Comparison of ENCODE assay signal across 20 cellular contexts in the genomic region with DNA sequence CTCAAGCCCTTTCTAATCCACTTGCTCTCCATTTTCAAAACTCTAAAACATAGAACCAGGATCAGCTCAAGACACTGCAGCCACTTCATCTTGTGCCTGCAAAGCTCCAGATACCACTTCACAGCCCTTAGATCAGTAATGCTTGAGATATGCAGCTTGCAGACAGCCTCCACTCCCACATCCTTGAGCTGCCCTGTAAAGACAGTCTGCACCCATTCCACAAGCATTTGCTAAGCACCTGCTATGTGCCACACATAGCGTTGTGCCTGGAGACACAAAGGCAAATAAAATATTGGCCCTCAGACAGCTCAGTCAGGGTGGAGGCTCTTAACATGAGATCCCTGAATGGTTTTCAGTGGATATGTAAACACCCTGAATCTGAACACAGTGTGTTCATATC.
DNase-seq lines count a peak whose midpoint lies in the region; ATAC-seq and TF ChIP-seq lines count a peak whose summit lies in the region.
"Had no signal": no experiment of that assay in that cellular context is flagged by ENCODE, and none has a peak within 500 bp of the region (broad histone marks: within the 10 kb centered on the region; RNA-seq: fewer than 3 reads in every experiment).

No MANE protein-coding gene starts in this region.

- DNase-seq in BJ (ENCODE audit: low read depth) (peak; percentile 12), IMR-90 (peak; percentile 60), fibroblast of peridontal ligament (ENCODE audit: extremely low read depth) (peak; percentile 5), trophoblast cell (peak; percentile 28 to 61), NCI-H2227 treated with DMSO at 0.1 percent for 48 hours (lab: John Stamatoyannopoulos, UW) (no peak)
- DNase-seq in stimulated activated CD4-positive, alpha-beta T cell treated with anti-CD3 and anti-CD28 coated beads, Interleukin-2, amount 100 ng/mL, for 24 hours, result no peak
- no peak for DNase-seq in effector CD4-positive, alpha-beta T cell
- DNase-seq: CD4-positive, alpha-beta T cell; effector memory CD8-positive, alpha-beta T cell; immature natural killer cell; left ventricle myocardium superior; NCI-H1417 treated with DMSO at 0.1 percent for 48 hours; NCI-H524 treated with DMSO at 0.1 percent for 48 hours; SK-N-SH; substantia nigra; uterus had no signal

- WGBS in IMR-90 (ENCODE audit: extremely low coverage in 2 of 2, insufficient read length in 1 of 2), 2 experiments, result no CpG with 5 or more reads among the region's 1 CpG
- WGBS in trophoblast cell (ENCODE audit: extremely low coverage, insufficient coverage, insufficient read length), result no CpG with 5 or more reads among the region's 1 CpG

- CTCF ChIA-PET in BJ (lab: Yijun Ruan, JAX), result interaction anchor here (0.8 to 1.6 kb wide), 2 partner anchors 44 to 565 kb away, joined by 3 to 7 read pairs; no protein-coding TSS in a partner anchor
- CTCF ChIA-PET in IMR-90 (lab: Yijun Ruan, JAX), result no interaction called here

- peak overlapping the region; percentile 53 for H2BK5ac ChIP-seq in IMR-90 (ENCODE audit: low read depth, low read length, poor library complexity, severe bottlenecking)
- no peak overlapping the region for H2BK5ac ChIP-seq in trophoblast cell (ENCODE audit: low read depth, low read length, poor library complexity)

- H2BK12ac ChIP-seq in trophoblast cell (ENCODE audit: low read length), result no peak overlapping the region

- no peak overlapping the region for H3K14ac ChIP-seq in IMR-90 (replicated peaks; ENCODE audit: low read depth, low read length)
- H3K14ac ChIP-seq in trophoblast cell (ENCODE audit: low read length), result no peak overlapping the region

- H3K9ac ChIP-seq in IMR-90 (ENCODE audit: low read depth, low read length) (no peak overlapping the region), trophoblast cell (ENCODE audit: low read length) (no peak overlapping the region)
- H3K9ac ChIP-seq: SK-N-SH had no signal

- TF ChIP-seq CTCF in BJ (IDR thresholded peaks at IDR 0.05; ENCODE audit: insufficient read depth, low read depth, low read length) (no peak), IMR-90 (conservative IDR thresholded peaks at IDR 0.05; ENCODE audit: low read depth, low read length) (no peak)

- H3K9me3 ChIP-seq in IMR-90 (ENCODE audit: control insufficient read depth, insufficient read depth, low read length) (no peaks in the 10 kb centered on the region), trophoblast cell (ENCODE audit: insufficient read depth, low read depth, low read length) (peaks cover 3% of the 10 kb centered on the region)
- H3K9me3 ChIP-seq: MG63, SK-N-SH, uterus had no signal

- POLR2A ChIA-PET in BJ (lab: Charles Lee) (no interaction called here), IMR-90 (lab: Charles Lee; ENCODE audit: unreplicated experiment) (no interaction called here)

- H4K12ac ChIP-seq in trophoblast cell (ENCODE audit: low read depth, low read length), result no peak overlapping the region

- H3K18ac ChIP-seq in IMR-90 (ENCODE audit: low read depth, low read length) (no peak overlapping the region), trophoblast cell (ENCODE audit: low read length) (no peak overlapping the region)

- H3K27ac ChIP-seq in IMR-90 (ENCODE audit: insufficient read depth, low read length) (no peak overlapping the region), trophoblast cell (ENCODE audit: low read depth, low read length) (no peak overlapping the region)
- H3K27ac ChIP-seq: RWPE1, uterus had no signal

- H2AK5ac ChIP-seq in IMR-90 (ENCODE audit: low read depth, low read length) (no peak overlapping the region), trophoblast cell (ENCODE audit: low read length) (no peak overlapping the region)

- peak; percentile 63 for ATAC-seq in IMR-90 (ENCODE audit: low read depth)
- no peak for ATAC-seq in GM21423 (IDR thresholded peaks at IDR 0.05; ENCODE audit: unreplicated experiment)
- ATAC-seq: activated T-helper 17 cell treated with anti-CD3 and anti-CD28 coated beads, Interleukin-2, amount 50 U/mL, for 72 hours; effector memory CD8-positive, alpha-beta T cell; left ventricle myocardium superior had no signal

- TF ChIP-seq RAD21 in IMR-90 (IDR thresholded peaks at IDR 0.05; ENCODE audit: low read length), result no peak

- H3K79me2 ChIP-seq in trophoblast cell (ENCODE audit: control insufficient read depth, insufficient read depth, low read length, poor library complexity), result no peaks in the 10 kb centered on the region

- H3K4me1 ChIP-seq in IMR-90 (ENCODE audit: control insufficient read depth, insufficient read depth, low read length), result peaks cover 9% of the 10 kb centered on the region
- H3K4me1 ChIP-seq in trophoblast cell (ENCODE audit: control insufficient read depth in 1 of 2, insufficient read depth in 2 of 2, low read length in 2 of 2), result no peaks in the 10 kb centered on the region
- H3K4me1 ChIP-seq: uterus had no signal

- H3K4ac ChIP-seq in IMR-90 (ENCODE audit: low read depth, low read length) (peak overlapping the region; percentile 5; the same call in 1 of the 2 replicates), trophoblast cell (ENCODE audit: low read depth, low read length) (no peak overlapping the region)

- dilution Hi-C loops in IMR-90 (cut with HindIII; ENCODE audit: low sequenced_read_pairs, unreplicated experiment), result no loop called here

- no peak overlapping the region for H3K4me3 ChIP-seq in BJ (ENCODE audit: low read depth, low read length)
- no peak overlapping the region for H3K4me3 ChIP-seq in IMR-90 (ENCODE audit: insufficient read depth, low read depth, low read length)
- no peak overlapping the region for H3K4me3 ChIP-seq in trophoblast cell (ENCODE audit: low read depth, low read length)
- H3K4me3 ChIP-seq: MG63, uterus had no signal

- H3K4me2 ChIP-seq in IMR-90 (ENCODE audit: low read depth, low read length) (no peak overlapping the region; the same call in 1 of the 2 replicates), trophoblast cell (ENCODE audit: low read length) (no peak overlapping the region)
- H3K4me2 ChIP-seq: SK-N-SH had no signal

- 0 out of 2 replicates have a peak, but pooled peaks cover 4% of the 10 kb centered on the region for H4K20me1 ChIP-seq in IMR-90 (ENCODE audit: insufficient read depth, low read length)

- H4K91ac ChIP-seq in IMR-90 (ENCODE audit: insufficient read depth, low read depth, low read length) (no peak overlapping the region), trophoblast cell (ENCODE audit: low read depth, low read length) (no peak overlapping the region)

- H3K27me3 ChIP-seq in BJ (ENCODE audit: control insufficient read depth, insufficient read depth, low read length) (no peaks in the 10 kb centered on the region), IMR-90 (ENCODE audit: control insufficient read depth, insufficient read depth, low read length) (no peaks in the 10 kb centered on the region), trophoblast cell (ENCODE audit: insufficient read depth, low read length) (no peaks in the 10 kb centered on the region)
- H3K27me3 ChIP-seq: MG63, uterus had no signal

- peaks cover 11% of the 10 kb centered on the region; the same call in 1 of the 2 replicates for H3K9me1 ChIP-seq in IMR-90 (ENCODE audit: insufficient read depth, low read length)

- intact Hi-C loops in IMR-90 (cut with micrococcal nuclease), result no loop called here

- H3K36me3 ChIP-seq in BJ (ENCODE audit: control insufficient read depth, insufficient read depth, low read length) (no peaks in the 10 kb centered on the region), IMR-90 (ENCODE audit: control insufficient read depth, insufficient read depth, low read length) (no peaks in the 10 kb centered on the region), trophoblast cell (ENCODE audit: control insufficient read depth in 1 of 2, insufficient read depth in 2 of 2, low read length in 2 of 2) (no peaks in the 10 kb centered on the region)
- H3K36me3 ChIP-seq: MG63, uterus had no signal

- H2AK9ac ChIP-seq in IMR-90 (replicated peaks; ENCODE audit: low read depth, low read length, poor library complexity), result no peak overlapping the region

- H4K8ac ChIP-seq in IMR-90 (ENCODE audit: low read depth in 2 of 2, low read length in 2 of 2) (no peak overlapping the region), trophoblast cell (ENCODE audit: low read depth, low read length) (no peak overlapping the region)

- no peak for TF ChIP-seq POLR2A in IMR-90 (IDR thresholded peaks at IDR 0.05; ENCODE audit: low read depth, low read length)

- H2BK120ac ChIP-seq in IMR-90 (ENCODE audit: low read depth, low read length) (peak overlapping the region; percentile 7), trophoblast cell (ENCODE audit: insufficient read depth, low read length, poor library complexity) (no peak overlapping the region)

- H4K5ac ChIP-seq in IMR-90 (ENCODE audit: low read depth, low read length), result no peak overlapping the region

- no peak overlapping the region; the same call in 2 of the 3 replicates for H2BK15ac ChIP-seq in IMR-90 (ENCODE audit: low read depth, low read length)

- no peak overlapping the region for H2BK20ac ChIP-seq in IMR-90 (ENCODE audit: low read depth, low read length)

- H3K79me1 ChIP-seq in IMR-90 (ENCODE audit: low read depth in 1 of 2, low read length in 2 of 2) (no peaks in the 10 kb centered on the region), trophoblast cell (ENCODE audit: low read length) (no peaks in the 10 kb centered on the region)

- no peak overlapping the region for H3K23ac ChIP-seq in IMR-90 (ENCODE audit: low read depth, low read length)
- H3K23ac ChIP-seq in trophoblast cell (ENCODE audit: low read length), result no peak overlapping the region

- no peak overlapping the region for H3K56ac ChIP-seq in IMR-90 (ENCODE audit: extremely low read depth, insufficient read depth, low read length)

- in situ Hi-C loops in IMR-90 (cut with MboI; ENCODE audit: low sequenced_read_pairs), result no loop called here

- BruUV-seq in IMR-90 (replicated peaks; lab: Mats Ljungman, UMichigan), result no TSS peak

- H2AFZ ChIP-seq in IMR-90 (replicated peaks; ENCODE audit: low read length, poor library complexity), result no peak overlapping the region
- no peak overlapping the region for H2AFZ ChIP-seq in trophoblast cell (ENCODE audit: insufficient read depth, low read length, poor library complexity)

TF ChIP-seq in IMR-90, 13 proteins besides CTCF, POLR2A, EP300 and RAD21 (continues in another document):
- TF ChIP-seq MAFK (IDR thresholded peaks at IDR 0.05; ENCODE audit: low read depth, low read length) (no peak), RFX5 (IDR thresholded peaks at IDR 0.05; ENCODE audit: low read depth, low read length) (no peak), FOS (IDR thresholded peaks at IDR 0.05; ENCODE audit: low read depth, low read length) (no peak), NFE2L2 (IDR thresholded peaks at IDR 0.05; ENCODE audit: low read depth, low read length) (no peak), MXI1 (IDR thresholded peaks at IDR 0.05; ENCODE audit: borderline replicate concordance, low read depth, low read length) (no peak), CEBPB (IDR thresholded peaks at IDR 0.05; ENCODE audit: low read depth, low read length) (no peak)

Comparison
In these comparisons a context has a peak if more than half of its experiments do, and no peak if none do; other contexts are left out.
1. DNase-seq: peak in BJ (single experiment), IMR-90 (single experiment), fibroblast of peridontal ligament (single experiment) and trophoblast cell (2 of 2); none in stimulated activated CD4-positive, alpha-beta T cell treated with anti-CD3 and anti-CD28 coated beads, Interleukin-2, amount 100 ng/mL, for 24 hours (0 of 2), effector CD4-positive, alpha-beta T cell (single experiment) and NCI-H2227 treated with DMSO at 0.1 percent for 48 hours (single experiment).